In genomic region chr5:79829260-79829659, GRCh38 we compare ENCODE assay signal across 1 cellular context.
TF ChIP-seq lines count a peak whose summit lies in the region.

No MANE protein-coding gene starts in this region.

TF ChIP-seq in H1, 55 proteins besides CTCF, POLR2A, EP300 and RAD21 (continued from another document):
- no peak for TF ChIP-seq CBX8 (IDR thresholded peaks at IDR 0.05; ENCODE audit: borderline replicate concordance, low read depth, low read length)
